Comparison of ENCODE assay signal across 8 cellular contexts in the genomic region with DNA sequence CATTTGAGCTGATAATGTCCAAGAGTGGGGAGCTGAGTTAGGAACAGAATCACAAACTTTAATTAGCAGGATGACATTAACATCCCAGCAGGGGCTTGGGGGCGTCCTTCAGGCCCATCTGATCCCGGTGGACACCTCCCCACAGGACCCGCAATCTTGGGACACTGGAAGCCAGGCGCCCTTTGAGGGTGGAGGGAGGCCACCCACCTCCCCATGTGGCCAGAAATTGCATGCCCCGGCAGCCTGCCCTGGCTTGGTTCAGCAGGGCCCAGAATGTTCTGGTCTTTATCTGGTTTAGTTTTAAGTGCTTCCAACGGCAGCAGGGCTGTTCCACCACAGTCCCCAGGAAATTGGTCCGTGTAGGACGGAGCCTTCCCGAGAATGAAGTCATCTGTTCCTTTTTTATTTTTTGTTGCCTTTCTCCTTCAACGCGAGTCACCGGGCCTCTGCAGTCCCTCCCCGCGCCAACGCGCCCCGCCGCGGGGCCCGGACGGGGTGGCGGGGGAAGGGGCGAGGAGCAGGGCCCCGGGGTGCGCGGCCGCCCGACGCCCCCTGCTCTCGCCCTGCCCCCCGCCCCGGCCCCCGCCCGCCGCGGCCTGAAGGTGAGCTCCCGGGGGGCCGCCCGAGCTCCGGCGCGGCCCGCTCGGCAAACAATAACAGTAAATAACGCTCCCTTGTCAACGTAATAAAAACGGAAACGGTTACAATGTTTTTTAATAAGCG.
A peak's percentile ranks its signal among the peaks of the same experiment; 100 is the strongest.
DNase-seq lines count a peak whose midpoint lies in the region; ATAC-seq and TF ChIP-seq lines count a peak whose summit lies in the region.

No MANE protein-coding gene starts in this region.

- no peaks in the 10 kb centered on the region for H3K79me2 ChIP-seq in HCT116 (ENCODE audit: insufficient read depth, low read length)

- CTCF ChIA-PET in HCT116 (lab: Charles Lee): no interaction called here

- no peaks in the 10 kb centered on the region for H3K27me3 ChIP-seq in HCT116 (ENCODE audit: insufficient read depth, low read length)
- no peaks in the 10 kb centered on the region for H3K27me3 ChIP-seq in effector memory CD4-positive, alpha-beta T cell (replicated peaks; ENCODE audit: control insufficient read depth, insufficient read depth, low read length, poor library complexity, severe bottlenecking)

- H3K9me2 ChIP-seq in HCT116 (ENCODE audit: insufficient read depth): no peaks in the 10 kb centered on the region

- TF ChIP-seq POLR2A in HCT116 (IDR thresholded peaks at IDR 0.05; ENCODE audit: borderline replicate concordance, extremely low read depth, insufficient read depth, insufficient read length): no peak
- TF ChIP-seq POLR2A in NB4 (IDR thresholded peaks at IDR 0.05; ENCODE audit: extremely low read depth, insufficient read length): peak; percentile 29

- RAD21 ChIA-PET in HCT116 (lab: Charles Lee; ENCODE audit: low non-redundant PET in 1 of 2, low total read pairs in 2 of 2, uncharacterized antibody in 2 of 2, unreplicated experiment in 2 of 2): no interaction called here

- H3K36me3 ChIP-seq in HCT116 (ENCODE audit: control insufficient read depth in 1 of 2, insufficient read depth in 2 of 2, low read length in 2 of 2): no peaks in the 10 kb centered on the region
- H3K36me3 ChIP-seq in effector memory CD4-positive, alpha-beta T cell (ENCODE audit: control insufficient read depth, insufficient read depth, low read length): no peaks in the 10 kb centered on the region

- H3K4me3 ChIP-seq in HCT116 (replicated peaks in 1 of 2; ENCODE audit: low read depth in 1 of 2, low read length in 2 of 2) (peak overlapping the region; percentile 36 to 63), NB4 (ENCODE audit: low read depth, low read length) (peak overlapping the region; percentile 54)
- peak overlapping the region; percentile 56 for H3K4me3 ChIP-seq in effector memory CD4-positive, alpha-beta T cell (ENCODE audit: insufficient read depth, low read depth, low read length, poor library complexity, severe bottlenecking)

- ATAC-seq in HCT116: peak; percentile 31

- TF ChIP-seq CTCF in HCT116 (IDR thresholded peaks at IDR 0.05 in 2 of 3, conservative IDR thresholded peaks at IDR 0.05 in 1 of 3; ENCODE audit: borderline replicate concordance in 1 of 3, insufficient read depth in 1 of 3, low read depth in 2 of 3, low read length in 2 of 3): no peak
- no peak for TF ChIP-seq CTCF in NB4 (IDR thresholded peaks at IDR 0.05; ENCODE audit: low read depth, low read length)

- no peak for TF ChIP-seq RAD21 in HCT116 (IDR thresholded peaks at IDR 0.05; ENCODE audit: low read depth)

- H4K20me1 ChIP-seq in HCT116 (ENCODE audit: insufficient read depth): no peaks in the 10 kb centered on the region

- peak overlapping the region; percentile 91 for H3K27ac ChIP-seq in HCT116 (ENCODE audit: low read depth, low read length)
- H3K27ac ChIP-seq in effector memory CD4-positive, alpha-beta T cell (ENCODE audit: insufficient read depth, low read length, poor library complexity, severe bottlenecking): peak overlapping the region; percentile 99

- peak; percentile 16 for DNase-seq in GF-D8 (lab: John Stamatoyannopoulos, UW)
- no peak for DNase-seq in HCT116 (ENCODE audit: low read depth, low spot score)
- DNase-seq in NB4 (ENCODE audit: low read depth): peak; percentile 78
- peak; percentile 54 for DNase-seq in activated CD4-positive, CD25-positive, alpha-beta regulatory T cell treated with anti-CD3 and anti-CD28 coated beads, Interleukin-2, amount 50 U/mL, for 72 hours
- DNase-seq in effector memory CD4-positive, alpha-beta T cell: peak in 2 of 3 donors; percentile 45
- DNase-seq in lung microvascular endothelial cell (ENCODE audit: low read depth in 2 of 2): peak; percentile 72 to 88
- peak; percentile 48 to 49 for DNase-seq in stimulated activated CD4-positive, alpha-beta T cell treated with anti-CD3 and anti-CD28 coated beads, Interleukin-4, amount 100 ng/mL, for 4 hours
- no peak for DNase-seq in NCI-H510A treated with DMSO at 0.1 percent for 48 hours (lab: John Stamatoyannopoulos, UW)

- H2AFZ ChIP-seq in HCT116 (ENCODE audit: low read depth, low read length, poor library complexity, severe bottlenecking): no peak overlapping the region

- intact Hi-C loops in HCT116 (cut with micrococcal nuclease): loop anchor here (2.0 to 5.0 kb wide), 3 partner anchors 49 to 238 kb away; no protein-coding TSS in a partner anchor

- peaks cover 42 to 71% of the 10 kb centered on the region in 2 experiments for H3K4me1 ChIP-seq in HCT116 (ENCODE audit: control insufficient read depth in 1 of 2, insufficient read depth in 2 of 2, low read length in 2 of 2)
- H3K4me1 ChIP-seq in effector memory CD4-positive, alpha-beta T cell (ENCODE audit: control insufficient read depth, insufficient read depth, low read length, poor library complexity, severe bottlenecking): peaks cover 20% of the 10 kb centered on the region

- H3K4me2 ChIP-seq in HCT116 (ENCODE audit: low read length): peak overlapping the region; percentile 97

- POLR2A ChIA-PET in HCT116 (lab: Charles Lee): interaction anchor here (1.2 to 1.6 kb wide), 3 partner anchors 9 to 78 kb away, joined by 3 to 5 read pairs (median 4); no protein-coding TSS in a partner anchor

- no peaks in the 10 kb centered on the region; a peak in 1 of 4 replicates for H3K9me3 ChIP-seq in HCT116 (ENCODE audit: control insufficient read depth in 1 of 2, insufficient read depth in 1 of 2, low read depth in 1 of 2, low read length in 2 of 2)
- no peaks in the 10 kb centered on the region for H3K9me3 ChIP-seq in effector memory CD4-positive, alpha-beta T cell (ENCODE audit: control insufficient read depth, low read length)

- TSS peak; percentile 97 for BruUV-seq in HCT116 (replicated peaks; lab: Mats Ljungman, UMichigan)

- peak overlapping the region; percentile 100 for H3K9ac ChIP-seq in HCT116 (ENCODE audit: low read length)

TF ChIP-seq in HCT116, 20 proteins besides CTCF, POLR2A, EP300 and RAD21:
- TF ChIP-seq SP1 (IDR thresholded peaks at IDR 0.05; ENCODE audit: low read depth) (no peak), POLR2AphosphoS5 (IDR thresholded peaks at IDR 0.05; ENCODE audit: low read depth, low read length) (peak; percentile 45; the same call in 1 of the 2 replicates), CEBPB (IDR thresholded peaks at IDR 0.05; ENCODE audit: low read depth) (no peak), EZH2phosphoT487 (IDR thresholded peaks at IDR 0.05; ENCODE audit: borderline replicate concordance) (no peak)

Comparison
In these comparisons a context has a peak if more than half of its experiments do, and no peak if none do; other contexts are left out.
1. DNase-seq: peak in GF-D8 (single experiment), NB4 (single experiment), activated CD4-positive, CD25-positive, alpha-beta regulatory T cell treated with anti-CD3 and anti-CD28 coated beads, Interleukin-2, amount 50 U/mL, for 72 hours (single experiment), effector memory CD4-positive, alpha-beta T cell (2 of 3), lung microvascular endothelial cell (2 of 2) and stimulated activated CD4-positive, alpha-beta T cell treated with anti-CD3 and anti-CD28 coated beads, Interleukin-4, amount 100 ng/mL, for 4 hours (2 of 2); none in HCT116 (single experiment) and NCI-H510A treated with DMSO at 0.1 percent for 48 hours (single experiment).
2. Peak in every context shown above with its lines, with median percentiles within 50 percentile points of each other: H3K4me3 ChIP-seq.